ENCODE assay signal across 2 cellular contexts in genomic region chr1:215022723-215023122, GRCh38.
TF ChIP-seq lines count a peak whose summit lies in the region.

No MANE protein-coding gene starts in this region.

TF ChIP-seq in liver, 16 proteins besides CTCF, POLR2A, EP300 and RAD21:
- TF ChIP-seq YY1 (IDR thresholded peaks at IDR 0.05) (peak; percentile 21), NR2F2 (IDR thresholded peaks at IDR 0.05) (no peak), REST (IDR thresholded peaks at IDR 0.05) (no peak), JUND (IDR thresholded peaks at IDR 0.05) (peak in 1 of 2 donors; percentile 38), HNF4G (IDR thresholded peaks at IDR 0.05) (peak; percentile 48), GABPA (IDR thresholded peaks at IDR 0.05 in 1 of 2, conservative IDR thresholded peaks at IDR 0.05 in 1 of 2) (no peak), FOXA2 (IDR thresholded peaks at IDR 0.05) (no peak), HNF4A (conservative IDR thresholded peaks at IDR 0.05) (peak; percentile 46 to 75), FOXA1 (IDR thresholded peaks at IDR 0.05) (no peak), RXRA (IDR thresholded peaks at IDR 0.05) (peak in 1 of 2 donors; percentile 45), MAX (IDR thresholded peaks at IDR 0.05) (peak; percentile 46), ZBTB33 (IDR thresholded peaks at IDR 0.05) (no peak), SP1 (IDR thresholded peaks at IDR 0.05) (no peak), EGR1 (IDR thresholded peaks at IDR 0.05; ENCODE audit: low read depth in 2 of 2) (no peak), ATF3 (IDR thresholded peaks at IDR 0.05) (no peak), TAF1 (conservative IDR thresholded peaks at IDR 0.05) (no peak)

TF ChIP-seq in HepG2, 621 proteins besides CTCF, POLR2A, EP300 and RAD21:
- TF ChIP-seq ZNF292 (CRISPR knock-in tag; IDR thresholded peaks at IDR 0.05; ENCODE audit: borderline replicate concordance, low read depth) (no peak), ZNF24 (IDR thresholded peaks at IDR 0.05) (no peak), JUND (CRISPR knock-in tag; IDR thresholded peaks at IDR 0.05) (no peak), MZF1 (CRISPR knock-in tag; IDR thresholded peaks at IDR 0.05; ENCODE audit: borderline replicate concordance) (no peak), ZNF317 (CRISPR knock-in tag; IDR thresholded peaks at IDR 0.05) (no peak), MLXIP (CRISPR knock-in tag; IDR thresholded peaks at IDR 0.05; ENCODE audit: borderline replicate concordance) (no peak), ZBTB33 (CRISPR knock-in tag; IDR thresholded peaks at IDR 0.05) (no peak), ASH2L (IDR thresholded peaks at IDR 0.05; ENCODE audit: insufficient read length, low read depth, low read length) (no peak), ZXDC (CRISPR knock-in tag; IDR thresholded peaks at IDR 0.05) (no peak), HNRNPH1 (optimal IDR thresholded peaks at IDR 0.05; ENCODE audit: low read depth, low read length) (no peak), NFE2L2 (IDR thresholded peaks at IDR 0.05; ENCODE audit: low read length) (no peak), SSRP1 (CRISPR knock-in tag; IDR thresholded peaks at IDR 0.05) (no peak), ZNF343 (CRISPR knock-in tag; IDR thresholded peaks at IDR 0.05) (no peak)
